1 cellular context compared by ENCODE assay signal in genomic region chr5:72955768-72956323, GRCh38.
TF ChIP-seq lines count a peak whose summit lies in the region.

A gene with protein sequence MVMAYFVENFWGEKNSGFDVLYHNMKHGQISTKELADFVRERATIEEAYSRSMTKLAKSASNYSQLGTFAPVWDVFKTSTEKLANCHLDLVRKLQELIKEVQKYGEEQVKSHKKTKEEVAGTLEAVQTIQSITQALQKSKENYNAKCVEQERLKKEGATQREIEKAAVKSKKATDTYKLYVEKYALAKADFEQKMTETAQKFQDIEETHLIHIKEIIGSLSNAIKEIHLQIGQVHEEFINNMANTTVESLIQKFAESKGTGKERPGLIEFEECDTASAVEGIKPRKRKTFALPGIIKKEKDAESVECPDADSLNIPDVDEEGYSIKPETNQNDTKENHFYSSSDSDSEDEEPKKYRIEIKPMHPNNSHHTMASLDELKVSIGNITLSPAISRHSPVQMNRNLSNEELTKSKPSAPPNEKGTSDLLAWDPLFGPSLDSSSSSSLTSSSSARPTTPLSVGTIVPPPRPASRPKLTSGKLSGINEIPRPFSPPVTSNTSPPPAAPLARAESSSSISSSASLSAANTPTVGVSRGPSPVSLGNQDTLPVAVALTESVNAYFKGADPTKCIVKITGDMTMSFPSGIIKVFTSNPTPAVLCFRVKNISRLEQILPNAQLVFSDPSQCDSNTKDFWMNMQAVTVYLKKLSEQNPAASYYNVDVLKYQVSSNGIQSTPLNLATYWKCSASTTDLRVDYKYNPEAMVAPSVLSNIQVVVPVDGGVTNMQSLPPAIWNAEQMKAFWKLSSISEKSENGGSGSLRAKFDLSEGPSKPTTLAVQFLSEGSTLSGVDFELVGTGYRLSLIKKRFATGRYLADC (plus strand): TSS chr5:72956041. CDS start chr5:72956097, 56 bp downstream.

TF ChIP-seq in K562, 482 proteins besides CTCF, POLR2A, EP300 and RAD21 (continued from another document and continues in another):
- TF ChIP-seq PTRF (tag; IDR thresholded peaks at IDR 0.05) (no peak), TCF7L2 (IDR thresholded peaks at IDR 0.05; ENCODE audit: low read depth, low read length) (no peak), ZNF197 (CRISPR knock-in tag; IDR thresholded peaks at IDR 0.05; ENCODE audit: low read depth) (no peak), ZSCAN29 (IDR thresholded peaks at IDR 0.05) (0 out of 2 replicates have a peak, but pooled peaks have one; percentile 37), ZNF354B (CRISPR knock-in tag; IDR thresholded peaks at IDR 0.05) (no peak), SRSF9 (IDR thresholded peaks at IDR 0.05; ENCODE audit: borderline replicate concordance, low read depth, low read length) (no peak), DDX20 (tag; IDR thresholded peaks at IDR 0.05; ENCODE audit: low read depth) (no peak), MAX (CRISPR knock-in tag; IDR thresholded peaks at IDR 0.05) (peak; percentile 40; the same call in 1 of the 2 replicates), ZNF830 (CRISPR knock-in tag; IDR thresholded peaks at IDR 0.05) (no peak), SETDB1 (IDR thresholded peaks at IDR 0.05; ENCODE audit: low read length) (no peak), ZNF445 (CRISPR knock-in tag; IDR thresholded peaks at IDR 0.05; ENCODE audit: low read depth) (no peak), ZNF41 (CRISPR knock-in tag; conservative IDR thresholded peaks at IDR 0.05) (no peak), TAF7 (tag; IDR thresholded peaks at IDR 0.05) (no peak), WHSC1 (IDR thresholded peaks at IDR 0.05; ENCODE audit: low read length) (no peak), SNAPC5 (CRISPR knock-in tag; IDR thresholded peaks at IDR 0.05) (no peak), PHB2 (IDR thresholded peaks at IDR 0.05; ENCODE audit: low read depth) (no peak), SPI1 (IDR thresholded peaks at IDR 0.05; ENCODE audit: borderline replicate concordance, low read depth, low read length) (no peak), HDAC3 (IDR thresholded peaks at IDR 0.05; ENCODE audit: borderline replicate concordance, partially characterized antibody) (no peak), MEF2A (IDR thresholded peaks at IDR 0.05; ENCODE audit: control insufficient read depth, low read depth, low read length) (no peak), KDM1A (IDR thresholded peaks at IDR 0.05) (no peak), U2AF2 (optimal IDR thresholded peaks at IDR 0.05; ENCODE audit: low read depth, low read length) (no peak), ZSCAN32 (CRISPR knock-in tag; IDR thresholded peaks at IDR 0.05) (no peak), EGR1 (conservative IDR thresholded peaks at IDR 0.05) (peak; percentile 92), GABPA (tag; conservative IDR thresholded peaks at IDR 0.05; ENCODE audit: low read depth) (no peak; the same call in 1 of the 2 replicates), ID3 (CRISPR knock-in tag; IDR thresholded peaks at IDR 0.05) (no peak), ID3 (tag; IDR thresholded peaks at IDR 0.05) (peak; percentile 24; the same call in 1 of the 2 replicates), NFE2L1 (tag; IDR thresholded peaks at IDR 0.05; ENCODE audit: borderline replicate concordance, low read depth) (no peak), ZFP30 (CRISPR knock-in tag; IDR thresholded peaks at IDR 0.05; ENCODE audit: borderline replicate concordance) (no peak), BCOR (IDR thresholded peaks at IDR 0.05) (0 out of 2 replicates have a peak, but pooled peaks have one; percentile 33), TOE1 (IDR thresholded peaks at IDR 0.05; ENCODE audit: borderline replicate concordance) (peak; percentile 5; the same call in 1 of the 2 replicates), TOE1 (CRISPR knock-in tag; IDR thresholded peaks at IDR 0.05; ENCODE audit: borderline replicate concordance, low read depth) (no peak), RERE (CRISPR knock-in tag; IDR thresholded peaks at IDR 0.05; ENCODE audit: borderline replicate concordance) (no peak)
- TF ChIP-seq, protein P1, sequence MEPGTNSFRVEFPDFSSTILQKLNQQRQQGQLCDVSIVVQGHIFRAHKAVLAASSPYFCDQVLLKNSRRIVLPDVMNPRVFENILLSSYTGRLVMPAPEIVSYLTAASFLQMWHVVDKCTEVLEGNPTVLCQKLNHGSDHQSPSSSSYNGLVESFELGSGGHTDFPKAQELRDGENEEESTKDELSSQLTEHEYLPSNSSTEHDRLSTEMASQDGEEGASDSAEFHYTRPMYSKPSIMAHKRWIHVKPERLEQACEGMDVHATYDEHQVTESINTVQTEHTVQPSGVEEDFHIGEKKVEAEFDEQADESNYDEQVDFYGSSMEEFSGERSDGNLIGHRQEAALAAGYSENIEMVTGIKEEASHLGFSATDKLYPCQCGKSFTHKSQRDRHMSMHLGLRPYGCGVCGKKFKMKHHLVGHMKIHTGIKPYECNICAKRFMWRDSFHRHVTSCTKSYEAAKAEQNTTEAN (CRISPR knock-in tag; IDR thresholded peaks at IDR 0.05), result no peak
- TF ChIP-seq, protein P2, sequence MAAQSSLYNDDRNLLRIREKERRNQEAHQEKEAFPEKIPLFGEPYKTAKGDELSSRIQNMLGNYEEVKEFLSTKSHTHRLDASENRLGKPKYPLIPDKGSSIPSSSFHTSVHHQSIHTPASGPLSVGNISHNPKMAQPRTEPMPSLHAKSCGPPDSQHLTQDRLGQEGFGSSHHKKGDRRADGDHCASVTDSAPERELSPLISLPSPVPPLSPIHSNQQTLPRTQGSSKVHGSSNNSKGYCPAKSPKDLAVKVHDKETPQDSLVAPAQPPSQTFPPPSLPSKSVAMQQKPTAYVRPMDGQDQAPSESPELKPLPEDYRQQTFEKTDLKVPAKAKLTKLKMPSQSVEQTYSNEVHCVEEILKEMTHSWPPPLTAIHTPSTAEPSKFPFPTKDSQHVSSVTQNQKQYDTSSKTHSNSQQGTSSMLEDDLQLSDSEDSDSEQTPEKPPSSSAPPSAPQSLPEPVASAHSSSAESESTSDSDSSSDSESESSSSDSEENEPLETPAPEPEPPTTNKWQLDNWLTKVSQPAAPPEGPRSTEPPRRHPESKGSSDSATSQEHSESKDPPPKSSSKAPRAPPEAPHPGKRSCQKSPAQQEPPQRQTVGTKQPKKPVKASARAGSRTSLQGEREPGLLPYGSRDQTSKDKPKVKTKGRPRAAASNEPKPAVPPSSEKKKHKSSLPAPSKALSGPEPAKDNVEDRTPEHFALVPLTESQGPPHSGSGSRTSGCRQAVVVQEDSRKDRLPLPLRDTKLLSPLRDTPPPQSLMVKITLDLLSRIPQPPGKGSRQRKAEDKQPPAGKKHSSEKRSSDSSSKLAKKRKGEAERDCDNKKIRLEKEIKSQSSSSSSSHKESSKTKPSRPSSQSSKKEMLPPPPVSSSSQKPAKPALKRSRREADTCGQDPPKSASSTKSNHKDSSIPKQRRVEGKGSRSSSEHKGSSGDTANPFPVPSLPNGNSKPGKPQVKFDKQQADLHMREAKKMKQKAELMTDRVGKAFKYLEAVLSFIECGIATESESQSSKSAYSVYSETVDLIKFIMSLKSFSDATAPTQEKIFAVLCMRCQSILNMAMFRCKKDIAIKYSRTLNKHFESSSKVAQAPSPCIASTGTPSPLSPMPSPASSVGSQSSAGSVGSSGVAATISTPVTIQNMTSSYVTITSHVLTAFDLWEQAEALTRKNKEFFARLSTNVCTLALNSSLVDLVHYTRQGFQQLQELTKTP (IDR thresholded peaks at IDR 0.05; ENCODE audit: low read depth in 1 of 2, partially characterized antibody in 2 of 2), result no peak
- TF ChIP-seq, protein P3, sequence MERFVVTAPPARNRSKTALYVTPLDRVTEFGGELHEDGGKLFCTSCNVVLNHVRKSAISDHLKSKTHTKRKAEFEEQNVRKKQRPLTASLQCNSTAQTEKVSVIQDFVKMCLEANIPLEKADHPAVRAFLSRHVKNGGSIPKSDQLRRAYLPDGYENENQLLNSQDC (CRISPR knock-in tag; IDR thresholded peaks at IDR 0.05), result peak; percentile 54; the same call in 1 of the 2 replicates
- TF ChIP-seq, protein P4, sequence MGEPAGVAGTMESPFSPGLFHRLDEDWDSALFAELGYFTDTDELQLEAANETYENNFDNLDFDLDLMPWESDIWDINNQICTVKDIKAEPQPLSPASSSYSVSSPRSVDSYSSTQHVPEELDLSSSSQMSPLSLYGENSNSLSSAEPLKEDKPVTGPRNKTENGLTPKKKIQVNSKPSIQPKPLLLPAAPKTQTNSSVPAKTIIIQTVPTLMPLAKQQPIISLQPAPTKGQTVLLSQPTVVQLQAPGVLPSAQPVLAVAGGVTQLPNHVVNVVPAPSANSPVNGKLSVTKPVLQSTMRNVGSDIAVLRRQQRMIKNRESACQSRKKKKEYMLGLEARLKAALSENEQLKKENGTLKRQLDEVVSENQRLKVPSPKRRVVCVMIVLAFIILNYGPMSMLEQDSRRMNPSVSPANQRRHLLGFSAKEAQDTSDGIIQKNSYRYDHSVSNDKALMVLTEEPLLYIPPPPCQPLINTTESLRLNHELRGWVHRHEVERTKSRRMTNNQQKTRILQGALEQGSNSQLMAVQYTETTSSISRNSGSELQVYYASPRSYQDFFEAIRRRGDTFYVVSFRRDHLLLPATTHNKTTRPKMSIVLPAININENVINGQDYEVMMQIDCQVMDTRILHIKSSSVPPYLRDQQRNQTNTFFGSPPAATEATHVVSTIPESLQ (CRISPR knock-in tag; IDR thresholded peaks at IDR 0.05), result no peak; the same call in 1 of the 2 replicates
- TF ChIP-seq, protein P5, sequence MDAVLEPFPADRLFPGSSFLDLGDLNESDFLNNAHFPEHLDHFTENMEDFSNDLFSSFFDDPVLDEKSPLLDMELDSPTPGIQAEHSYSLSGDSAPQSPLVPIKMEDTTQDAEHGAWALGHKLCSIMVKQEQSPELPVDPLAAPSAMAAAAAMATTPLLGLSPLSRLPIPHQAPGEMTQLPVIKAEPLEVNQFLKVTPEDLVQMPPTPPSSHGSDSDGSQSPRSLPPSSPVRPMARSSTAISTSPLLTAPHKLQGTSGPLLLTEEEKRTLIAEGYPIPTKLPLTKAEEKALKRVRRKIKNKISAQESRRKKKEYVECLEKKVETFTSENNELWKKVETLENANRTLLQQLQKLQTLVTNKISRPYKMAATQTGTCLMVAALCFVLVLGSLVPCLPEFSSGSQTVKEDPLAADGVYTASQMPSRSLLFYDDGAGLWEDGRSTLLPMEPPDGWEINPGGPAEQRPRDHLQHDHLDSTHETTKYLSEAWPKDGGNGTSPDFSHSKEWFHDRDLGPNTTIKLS (IDR thresholded peaks at IDR 0.05; ENCODE audit: borderline replicate concordance, low read depth), result no peak
- TF ChIP-seq, protein P6, sequence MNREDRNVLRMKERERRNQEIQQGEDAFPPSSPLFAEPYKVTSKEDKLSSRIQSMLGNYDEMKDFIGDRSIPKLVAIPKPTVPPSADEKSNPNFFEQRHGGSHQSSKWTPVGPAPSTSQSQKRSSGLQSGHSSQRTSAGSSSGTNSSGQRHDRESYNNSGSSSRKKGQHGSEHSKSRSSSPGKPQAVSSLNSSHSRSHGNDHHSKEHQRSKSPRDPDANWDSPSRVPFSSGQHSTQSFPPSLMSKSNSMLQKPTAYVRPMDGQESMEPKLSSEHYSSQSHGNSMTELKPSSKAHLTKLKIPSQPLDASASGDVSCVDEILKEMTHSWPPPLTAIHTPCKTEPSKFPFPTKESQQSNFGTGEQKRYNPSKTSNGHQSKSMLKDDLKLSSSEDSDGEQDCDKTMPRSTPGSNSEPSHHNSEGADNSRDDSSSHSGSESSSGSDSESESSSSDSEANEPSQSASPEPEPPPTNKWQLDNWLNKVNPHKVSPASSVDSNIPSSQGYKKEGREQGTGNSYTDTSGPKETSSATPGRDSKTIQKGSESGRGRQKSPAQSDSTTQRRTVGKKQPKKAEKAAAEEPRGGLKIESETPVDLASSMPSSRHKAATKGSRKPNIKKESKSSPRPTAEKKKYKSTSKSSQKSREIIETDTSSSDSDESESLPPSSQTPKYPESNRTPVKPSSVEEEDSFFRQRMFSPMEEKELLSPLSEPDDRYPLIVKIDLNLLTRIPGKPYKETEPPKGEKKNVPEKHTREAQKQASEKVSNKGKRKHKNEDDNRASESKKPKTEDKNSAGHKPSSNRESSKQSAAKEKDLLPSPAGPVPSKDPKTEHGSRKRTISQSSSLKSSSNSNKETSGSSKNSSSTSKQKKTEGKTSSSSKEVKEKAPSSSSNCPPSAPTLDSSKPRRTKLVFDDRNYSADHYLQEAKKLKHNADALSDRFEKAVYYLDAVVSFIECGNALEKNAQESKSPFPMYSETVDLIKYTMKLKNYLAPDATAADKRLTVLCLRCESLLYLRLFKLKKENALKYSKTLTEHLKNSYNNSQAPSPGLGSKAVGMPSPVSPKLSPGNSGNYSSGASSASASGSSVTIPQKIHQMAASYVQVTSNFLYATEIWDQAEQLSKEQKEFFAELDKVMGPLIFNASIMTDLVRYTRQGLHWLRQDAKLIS (CRISPR knock-in tag; IDR thresholded peaks at IDR 0.05), result peak; percentile 64; the same call in 1 of the 2 replicates
